In the genomic region with DNA sequence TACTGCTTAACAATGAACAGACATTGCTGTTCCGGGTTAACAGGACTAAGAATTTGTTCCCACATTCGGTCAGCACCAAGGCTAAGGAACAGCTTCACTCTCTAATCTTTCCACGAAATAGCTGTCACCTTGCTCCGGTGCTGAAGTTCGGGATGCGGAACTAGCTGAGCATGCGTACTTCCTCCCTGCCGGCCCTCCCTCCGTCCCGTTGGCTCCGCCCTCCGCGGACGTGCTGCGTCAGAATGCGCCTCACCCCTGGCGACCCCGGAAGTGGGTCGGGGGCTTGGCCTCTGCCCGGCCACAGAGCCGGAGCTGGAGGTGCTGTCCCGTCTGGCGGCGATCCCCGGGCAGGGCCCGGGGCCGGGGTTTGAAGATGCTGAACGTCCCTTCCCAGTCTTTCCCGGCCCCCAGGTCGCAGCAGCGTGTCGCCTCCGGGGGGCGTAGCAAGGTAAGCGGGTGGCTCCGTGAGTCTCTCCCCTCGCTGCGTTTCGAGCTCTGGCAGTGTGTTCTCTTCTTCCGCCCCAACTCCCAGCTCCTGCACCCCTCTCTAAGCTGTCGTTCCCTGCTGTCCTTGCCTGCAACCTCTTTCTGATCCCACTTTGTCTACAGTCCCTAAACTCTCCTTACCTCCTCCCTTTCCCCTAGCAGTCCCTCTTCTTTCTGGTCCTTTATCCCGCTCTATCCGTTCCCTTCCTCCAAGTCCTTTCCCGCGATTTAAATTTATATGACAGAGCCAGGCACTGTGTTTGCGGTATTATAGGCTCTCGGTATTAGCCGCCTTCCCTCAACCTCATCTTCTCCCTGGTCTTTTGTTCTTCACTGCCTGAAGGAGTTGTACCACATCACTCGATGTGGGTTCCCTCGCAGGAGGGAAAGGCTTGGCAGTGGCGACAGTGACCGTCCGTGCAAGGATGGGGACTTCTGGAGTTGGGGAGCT, we compare ENCODE assay signal across 1 cellular context.
A peak's percentile ranks its signal among the peaks of the same experiment; 100 is the strongest.
TF ChIP-seq lines count a peak whose summit lies in the region.

Gene CYB5R4 (plus strand): TSS at position 280 of the 937 bp plus-strand sequence. CDS start 94 bp downstream, at position 374.

TF ChIP-seq in HepG2, 621 proteins besides CTCF, POLR2A, EP300 and RAD21 (continued from another document and continues in another):
- TF ChIP-seq ZNF883 (CRISPR knock-in tag; IDR thresholded peaks at IDR 0.05; ENCODE audit: not compliant biosample characterization) (peak; percentile 42), MAFF (IDR thresholded peaks at IDR 0.05; ENCODE audit: low read depth, low read length) (peak; percentile 21; the same call in 1 of the 2 replicates), ZNF225 (CRISPR knock-in tag; IDR thresholded peaks at IDR 0.05) (peak; percentile 94; the same call in 1 of the 2 replicates), ZNF260 (CRISPR knock-in tag; IDR thresholded peaks at IDR 0.05; ENCODE audit: borderline replicate concordance, low read depth) (no peak), ZNF496 (CRISPR knock-in tag; IDR thresholded peaks at IDR 0.05; ENCODE audit: insufficient replicate concordance) (no peak), FLYWCH1 (CRISPR knock-in tag; IDR thresholded peaks at IDR 0.05) (peak; percentile 87; the same call in 1 of the 2 replicates), ZNF614 (CRISPR knock-in tag; IDR thresholded peaks at IDR 0.05; ENCODE audit: borderline replicate concordance) (peak; percentile 97), BORCS8-MEF2B (CRISPR knock-in tag; IDR thresholded peaks at IDR 0.05) (peak; percentile 99), MAFG (CRISPR knock-in tag; IDR thresholded peaks at IDR 0.05) (peak; percentile 64; the same call in 1 of the 2 replicates), CBFB (CRISPR knock-in tag; IDR thresholded peaks at IDR 0.05) (no peak), POGZ (CRISPR knock-in tag; IDR thresholded peaks at IDR 0.05) (peak; percentile 94), RARG (CRISPR knock-in tag; IDR thresholded peaks at IDR 0.05; ENCODE audit: low read depth) (no peak), KLF12 (CRISPR knock-in tag; IDR thresholded peaks at IDR 0.05; ENCODE audit: borderline replicate concordance) (peak; percentile 90; the same call in 1 of the 2 replicates), ZNF383 (CRISPR knock-in tag; IDR thresholded peaks at IDR 0.05; ENCODE audit: borderline replicate concordance) (no peak), ZNF44 (CRISPR knock-in tag; IDR thresholded peaks at IDR 0.05) (no peak), GATAD1 (CRISPR knock-in tag; IDR thresholded peaks at IDR 0.05) (peak; percentile 83), AHR (CRISPR knock-in tag; IDR thresholded peaks at IDR 0.05) (peak; percentile 99), ZC3H13 (CRISPR knock-in tag; IDR thresholded peaks at IDR 0.05) (peak; percentile 75; the same call in 1 of the 2 replicates), JUND (CRISPR knock-in tag; IDR thresholded peaks at IDR 0.05) (peak; percentile 77; the same call in 1 of the 2 replicates), ZNF776 (CRISPR knock-in tag; IDR thresholded peaks at IDR 0.05) (peak; percentile 46; the same call in 1 of the 2 replicates), CHD2 (IDR thresholded peaks at IDR 0.05; ENCODE audit: low read depth, low read length) (no peak), ADNP (CRISPR knock-in tag; IDR thresholded peaks at IDR 0.05) (no peak), ZSCAN22 (CRISPR knock-in tag; IDR thresholded peaks at IDR 0.05) (no peak), ZNF335 (CRISPR knock-in tag; IDR thresholded peaks at IDR 0.05) (peak; percentile 95), ZBTB34 (CRISPR knock-in tag; IDR thresholded peaks at IDR 0.05) (peak; percentile 65; the same call in 1 of the 2 replicates), HNF1A (IDR thresholded peaks at IDR 0.05; ENCODE audit: low read depth) (no peak), HNF1A (CRISPR knock-in tag; IDR thresholded peaks at IDR 0.05; ENCODE audit: borderline replicate concordance) (peak; percentile 61; the same call in 1 of the 2 replicates), ZNF569 (CRISPR knock-in tag; IDR thresholded peaks at IDR 0.05; ENCODE audit: borderline replicate concordance) (no peak), ZNF607 (CRISPR knock-in tag; IDR thresholded peaks at IDR 0.05; ENCODE audit: borderline replicate concordance) (peak; percentile 99), ZNF513 (CRISPR knock-in tag; conservative IDR thresholded peaks at IDR 0.05) (no peak), PRPF4 (IDR thresholded peaks at IDR 0.05; ENCODE audit: low read depth, low read length, poor library complexity, severe bottlenecking) (no peak), ZNF839 (CRISPR knock-in tag; IDR thresholded peaks at IDR 0.05; ENCODE audit: borderline replicate concordance) (peak; percentile 84), SAP130 (CRISPR knock-in tag; IDR thresholded peaks at IDR 0.05; ENCODE audit: low read depth) (peak; percentile 98), HNRNPLL (IDR thresholded peaks at IDR 0.05; ENCODE audit: low read depth, low read length, poor library complexity, severe bottlenecking) (peak; percentile 87), RCOR2 (CRISPR knock-in tag; IDR thresholded peaks at IDR 0.05) (peak; percentile 36; the same call in 1 of the 2 replicates), POLR2AphosphoS2 (IDR thresholded peaks at IDR 0.05; ENCODE audit: low read depth, low read length) (no peak)
- TF ChIP-seq, protein P1, sequence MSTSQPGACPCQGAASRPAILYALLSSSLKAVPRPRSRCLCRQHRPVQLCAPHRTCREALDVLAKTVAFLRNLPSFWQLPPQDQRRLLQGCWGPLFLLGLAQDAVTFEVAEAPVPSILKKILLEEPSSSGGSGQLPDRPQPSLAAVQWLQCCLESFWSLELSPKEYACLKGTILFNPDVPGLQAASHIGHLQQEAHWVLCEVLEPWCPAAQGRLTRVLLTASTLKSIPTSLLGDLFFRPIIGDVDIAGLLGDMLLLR (CRISPR knock-in tag; IDR thresholded peaks at IDR 0.05): peak; percentile 93
- TF ChIP-seq, protein P2, sequence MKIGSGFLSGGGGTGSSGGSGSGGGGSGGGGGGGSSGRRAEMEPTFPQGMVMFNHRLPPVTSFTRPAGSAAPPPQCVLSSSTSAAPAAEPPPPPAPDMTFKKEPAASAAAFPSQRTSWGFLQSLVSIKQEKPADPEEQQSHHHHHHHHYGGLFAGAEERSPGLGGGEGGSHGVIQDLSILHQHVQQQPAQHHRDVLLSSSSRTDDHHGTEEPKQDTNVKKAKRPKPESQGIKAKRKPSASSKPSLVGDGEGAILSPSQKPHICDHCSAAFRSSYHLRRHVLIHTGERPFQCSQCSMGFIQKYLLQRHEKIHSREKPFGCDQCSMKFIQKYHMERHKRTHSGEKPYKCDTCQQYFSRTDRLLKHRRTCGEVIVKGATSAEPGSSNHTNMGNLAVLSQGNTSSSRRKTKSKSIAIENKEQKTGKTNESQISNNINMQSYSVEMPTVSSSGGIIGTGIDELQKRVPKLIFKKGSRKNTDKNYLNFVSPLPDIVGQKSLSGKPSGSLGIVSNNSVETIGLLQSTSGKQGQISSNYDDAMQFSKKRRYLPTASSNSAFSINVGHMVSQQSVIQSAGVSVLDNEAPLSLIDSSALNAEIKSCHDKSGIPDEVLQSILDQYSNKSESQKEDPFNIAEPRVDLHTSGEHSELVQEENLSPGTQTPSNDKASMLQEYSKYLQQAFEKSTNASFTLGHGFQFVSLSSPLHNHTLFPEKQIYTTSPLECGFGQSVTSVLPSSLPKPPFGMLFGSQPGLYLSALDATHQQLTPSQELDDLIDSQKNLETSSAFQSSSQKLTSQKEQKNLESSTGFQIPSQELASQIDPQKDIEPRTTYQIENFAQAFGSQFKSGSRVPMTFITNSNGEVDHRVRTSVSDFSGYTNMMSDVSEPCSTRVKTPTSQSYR (CRISPR knock-in tag; IDR thresholded peaks at IDR 0.05; ENCODE audit: borderline replicate concordance): peak; percentile 92
- TF ChIP-seq, protein P3, sequence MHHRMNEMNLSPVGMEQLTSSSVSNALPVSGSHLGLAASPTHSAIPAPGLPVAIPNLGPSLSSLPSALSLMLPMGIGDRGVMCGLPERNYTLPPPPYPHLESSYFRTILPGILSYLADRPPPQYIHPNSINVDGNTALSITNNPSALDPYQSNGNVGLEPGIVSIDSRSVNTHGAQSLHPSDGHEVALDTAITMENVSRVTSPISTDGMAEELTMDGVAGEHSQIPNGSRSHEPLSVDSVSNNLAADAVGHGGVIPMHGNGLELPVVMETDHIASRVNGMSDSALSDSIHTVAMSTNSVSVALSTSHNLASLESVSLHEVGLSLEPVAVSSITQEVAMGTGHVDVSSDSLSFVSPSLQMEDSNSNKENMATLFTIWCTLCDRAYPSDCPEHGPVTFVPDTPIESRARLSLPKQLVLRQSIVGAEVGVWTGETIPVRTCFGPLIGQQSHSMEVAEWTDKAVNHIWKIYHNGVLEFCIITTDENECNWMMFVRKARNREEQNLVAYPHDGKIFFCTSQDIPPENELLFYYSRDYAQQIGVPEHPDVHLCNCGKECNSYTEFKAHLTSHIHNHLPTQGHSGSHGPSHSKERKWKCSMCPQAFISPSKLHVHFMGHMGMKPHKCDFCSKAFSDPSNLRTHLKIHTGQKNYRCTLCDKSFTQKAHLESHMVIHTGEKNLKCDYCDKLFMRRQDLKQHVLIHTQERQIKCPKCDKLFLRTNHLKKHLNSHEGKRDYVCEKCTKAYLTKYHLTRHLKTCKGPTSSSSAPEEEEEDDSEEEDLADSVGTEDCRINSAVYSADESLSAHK (CRISPR knock-in tag; IDR thresholded peaks at IDR 0.05; ENCODE audit: borderline replicate concordance): peak; percentile 96; the same call in 1 of the 2 replicates
- TF ChIP-seq, protein P4, sequence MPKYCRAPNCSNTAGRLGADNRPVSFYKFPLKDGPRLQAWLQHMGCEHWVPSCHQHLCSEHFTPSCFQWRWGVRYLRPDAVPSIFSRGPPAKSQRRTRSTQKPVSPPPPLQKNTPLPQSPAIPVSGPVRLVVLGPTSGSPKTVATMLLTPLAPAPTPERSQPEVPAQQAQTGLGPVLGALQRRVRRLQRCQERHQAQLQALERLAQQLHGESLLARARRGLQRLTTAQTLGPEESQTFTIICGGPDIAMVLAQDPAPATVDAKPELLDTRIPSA (CRISPR knock-in tag; IDR thresholded peaks at IDR 0.05; ENCODE audit: borderline replicate concordance): no peak
- TF ChIP-seq, protein P5, sequence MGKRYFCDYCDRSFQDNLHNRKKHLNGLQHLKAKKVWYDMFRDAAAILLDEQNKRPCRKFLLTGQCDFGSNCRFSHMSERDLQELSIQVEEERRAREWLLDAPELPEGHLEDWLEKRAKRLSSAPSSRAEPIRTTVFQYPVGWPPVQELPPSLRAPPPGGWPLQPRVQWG (CRISPR knock-in tag; IDR thresholded peaks at IDR 0.05; ENCODE audit: borderline replicate concordance, low read depth): no peak
- TF ChIP-seq, protein P6, sequence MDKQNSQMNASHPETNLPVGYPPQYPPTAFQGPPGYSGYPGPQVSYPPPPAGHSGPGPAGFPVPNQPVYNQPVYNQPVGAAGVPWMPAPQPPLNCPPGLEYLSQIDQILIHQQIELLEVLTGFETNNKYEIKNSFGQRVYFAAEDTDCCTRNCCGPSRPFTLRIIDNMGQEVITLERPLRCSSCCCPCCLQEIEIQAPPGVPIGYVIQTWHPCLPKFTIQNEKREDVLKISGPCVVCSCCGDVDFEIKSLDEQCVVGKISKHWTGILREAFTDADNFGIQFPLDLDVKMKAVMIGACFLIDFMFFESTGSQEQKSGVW (CRISPR knock-in tag; IDR thresholded peaks at IDR 0.05; ENCODE audit: borderline replicate concordance): 0 out of 2 replicates have a peak, but pooled peaks have one; percentile 41
- TF ChIP-seq, protein P7, sequence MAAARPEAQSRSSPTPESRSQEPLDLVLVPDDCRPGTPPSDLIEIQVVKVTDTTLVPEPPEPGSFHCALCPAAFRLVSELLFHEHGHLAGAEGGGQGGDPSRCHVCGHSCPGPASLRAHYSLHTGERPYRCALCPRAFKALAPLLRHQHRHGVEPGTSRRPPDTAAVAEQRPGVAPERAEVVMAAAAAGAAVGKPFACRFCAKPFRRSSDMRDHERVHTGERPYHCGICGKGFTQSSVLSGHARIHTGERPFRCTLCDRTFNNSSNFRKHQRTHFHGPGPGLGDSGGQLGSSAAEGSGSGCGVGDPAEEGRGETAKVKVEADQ (CRISPR knock-in tag; IDR thresholded peaks at IDR 0.05; ENCODE audit: borderline replicate concordance): peak; percentile 72; the same call in 1 of the 2 replicates
